ENCODE assay signal across 32 cellular contexts in genomic region chr6:34025851-34026250, GRCh38.
A peak's percentile ranks its signal among the peaks of the same experiment; 100 is the strongest.
DNase-seq lines count a peak whose midpoint lies in the region; FAIRE-seq and TF ChIP-seq lines count a peak whose summit lies in the region.
"Had no signal": no experiment of that assay in that cellular context is flagged by ENCODE, and none has a peak within 500 bp of the region (broad histone marks: within the 10 kb centered on the region; RNA-seq: fewer than 3 reads in every experiment).

No MANE protein-coding gene starts in this region.

- H3K27ac ChIP-seq in osteoblast (ENCODE audit: low read depth, low read length) (no peak overlapping the region), hepatocyte (no peak overlapping the region), adrenal gland (no peak overlapping the region)
- H3K27ac ChIP-seq: ascending aorta, coronary artery, neutrophil, WERI-Rb-1 had no signal

- peaks cover 44% of the 10 kb centered on the region for H3K4me1 Mint-ChIP-seq in brain
- H3K4me1 Mint-ChIP-seq: activated CD4-positive, alpha-beta T cell treated with anti-CD3 and anti-CD28 coated beads, Interleukin-2, amount 10 ng/mL, durations not matched to agents 24 days and 14 days; activated naive CD8-positive, alpha-beta T cell treated with anti-CD3 and anti-CD28 coated beads for 36 hours; B cell; CD8-positive, alpha-beta memory T cell; immature natural killer cell; memory B cell had no signal

- H3K36me3 Mint-ChIP-seq in brain: no peaks in the 10 kb centered on the region
- H3K36me3 Mint-ChIP-seq: activated naive CD8-positive, alpha-beta T cell treated with anti-CD3 and anti-CD28 coated beads for 36 hours; CD8-positive, alpha-beta memory T cell; immature natural killer cell; memory B cell had no signal

- H3K79me2 ChIP-seq in osteoblast (ENCODE audit: insufficient read depth, low read length) (no peaks in the 10 kb centered on the region), hepatocyte (no peaks in the 10 kb centered on the region)

- TF ChIP-seq POLR2A in GM12892 (IDR thresholded peaks at IDR 0.05; ENCODE audit: low read depth, low read length): no peak
- TF ChIP-seq POLR2A in adrenal gland (IDR thresholded peaks at IDR 0.05): no peak

- peaks cover 0 to 2% (median 0%) of the 10 kb centered on the region in 5 experiments for H3K9me3 Mint-ChIP-seq in brain
- H3K9me3 Mint-ChIP-seq: activated CD4-positive, alpha-beta T cell treated with anti-CD3 and anti-CD28 coated beads, Interleukin-2, amount 10 ng/mL, durations not matched to agents 24 days and 14 days; activated naive CD8-positive, alpha-beta T cell treated with anti-CD3 and anti-CD28 coated beads for 36 hours; memory B cell had no signal

- no peak overlapping the region for H3K4me3 Mint-ChIP-seq in brain
- H3K4me3 Mint-ChIP-seq: activated CD4-positive, alpha-beta T cell treated with anti-CD3 and anti-CD28 coated beads, Interleukin-2, amount 10 ng/mL, durations not matched to agents 24 days and 14 days; activated naive CD8-positive, alpha-beta T cell treated with anti-CD3 and anti-CD28 coated beads for 36 hours; B cell; CD8-positive, alpha-beta memory T cell; immature natural killer cell; memory B cell had no signal

- H3K4me3 ChIP-seq in osteoblast (ENCODE audit: insufficient read depth, low read length) (no peak overlapping the region), hepatocyte (no peak overlapping the region), adrenal gland (no peak overlapping the region)
- H3K4me3 ChIP-seq: ascending aorta, coronary artery, stomach had no signal

- H3K36me3 ChIP-seq in osteoblast (ENCODE audit: insufficient read depth, low read length) (no peaks in the 10 kb centered on the region), hepatocyte (replicated peaks; ENCODE audit: insufficient read depth, low read depth) (no peaks in the 10 kb centered on the region), adrenal gland (replicated peaks in 1 of 2) (no peaks in the 10 kb centered on the region)
- H3K36me3 ChIP-seq: ascending aorta, neutrophil, stomach had no signal

- no peaks in the 10 kb centered on the region for H4K20me1 ChIP-seq in osteoblast (ENCODE audit: insufficient read depth, low read length)
- no peaks in the 10 kb centered on the region for H4K20me1 ChIP-seq in hepatocyte (ENCODE audit: insufficient read depth, poor library complexity, severe bottlenecking)

- no peak for FAIRE-seq in GM12892 (lab: Jason Lieb, UNC)
- FAIRE-seq: GM12891, H54, urothelium cell line had no signal

- H3K4me1 ChIP-seq in osteoblast (ENCODE audit: insufficient read depth, low read length) (no peaks in the 10 kb centered on the region), hepatocyte (ENCODE audit: insufficient read depth) (no peaks in the 10 kb centered on the region), adrenal gland (replicated peaks in 1 of 2) (no peaks in the 10 kb centered on the region)
- H3K4me1 ChIP-seq: ascending aorta had no signal

- intact Hi-C loops in adrenal gland (cut with DNase I): loop anchor here (5.0 kb wide), 1 partner anchor 254 kb away; no protein-coding TSS in a partner anchor

- DNase-seq in COR-L47 (lab: John Stamatoyannopoulos, UW) (peak; percentile 91), NCI-H1694 (lab: John Stamatoyannopoulos, UW) (peak; percentile 5), osteoblast (ENCODE audit: insufficient read length, low spot score, missing footprints) (peak; percentile 59), GM12892 (ENCODE audit: insufficient read length) (no peak), hepatocyte (ENCODE audit: low spot score) (no peak), adrenal gland (no peak)
- DNase-seq: activated CD4-positive, alpha-beta T cell treated with anti-CD3 and anti-CD28 coated beads, Interleukin-2, amount 10 ng/mL, durations not matched to agents 24 days and 14 days; activated gamma-delta T cell; activated naive CD8-positive, alpha-beta T cell treated with anti-CD3 and anti-CD28 coated beads for 36 hours; activated T-cell treated with anti-CD3 and anti-CD28 coated beads, Interleukin-2, amount 50 U/mL, for 1 hour; CD8-positive, alpha-beta memory T cell; DMS153; effector CD8-positive, alpha-beta T cell; immature natural killer cell; Karpas-422; MV-4-11; NCI-H2029; NCI-H345; NCI-H748 treated with DMSO at 0.1 percent for 48 hours; stimulated activated CD4-positive, alpha-beta T cell treated with anti-CD3 and anti-CD28 coated beads, Interleukin-4, amount 100 ng/mL, for 1 hour; stomach; T1000; WERI-Rb-1 had no signal

- H3K27me3 Mint-ChIP-seq in brain: peaks cover 13% of the 10 kb centered on the region
- H3K27me3 Mint-ChIP-seq: activated naive CD8-positive, alpha-beta T cell treated with anti-CD3 and anti-CD28 coated beads for 36 hours had no signal

- no peak overlapping the region for H3K4me2 ChIP-seq in osteoblast (ENCODE audit: insufficient read depth, low read length)
- no peak overlapping the region for H3K4me2 ChIP-seq in hepatocyte

- no peak for TF ChIP-seq CTCF in brain (conservative IDR thresholded peaks at IDR 0.05)
- no peak for TF ChIP-seq CTCF in osteoblast (IDR thresholded peaks at IDR 0.05; ENCODE audit: extremely low read depth, low read depth, low read length)
- no peak for TF ChIP-seq CTCF in hepatocyte (IDR thresholded peaks at IDR 0.05; ENCODE audit: poor library complexity)
- no peak for TF ChIP-seq CTCF in adrenal gland (IDR thresholded peaks at IDR 0.05)

- H3K9me3 ChIP-seq in osteoblast (ENCODE audit: low read depth, low read length): no peaks in the 10 kb centered on the region
- H3K9me3 ChIP-seq in hepatocyte (ENCODE audit: low read depth): no peaks in the 10 kb centered on the region
- H3K9me3 ChIP-seq in adrenal gland (replicated peaks in 1 of 3): no peaks in the 10 kb centered on the region
- H3K9me3 ChIP-seq: ascending aorta, neutrophil, stomach had no signal

- peaks cover 10% of the 10 kb centered on the region for H3K27me3 ChIP-seq in osteoblast (ENCODE audit: insufficient read depth, low read length)
- H3K27me3 ChIP-seq in hepatocyte: no peaks in the 10 kb centered on the region
- H3K27me3 ChIP-seq in adrenal gland: no peaks in the 10 kb centered on the region
- H3K27me3 ChIP-seq: ascending aorta, neutrophil had no signal

- H3K27ac Mint-ChIP-seq in brain: peak overlapping the region in 3 of 5 experiments; percentile 4 to 89 (median 73)
- H3K27ac Mint-ChIP-seq: activated CD4-positive, alpha-beta T cell treated with anti-CD3 and anti-CD28 coated beads, Interleukin-2, amount 10 ng/mL, durations not matched to agents 24 days and 14 days; activated naive CD8-positive, alpha-beta T cell treated with anti-CD3 and anti-CD28 coated beads for 36 hours; B cell; CD8-positive, alpha-beta memory T cell; immature natural killer cell; memory B cell had no signal

- H2AFZ ChIP-seq in osteoblast (ENCODE audit: low read length): no peak overlapping the region
- H2AFZ ChIP-seq in hepatocyte: no peak overlapping the region

- 45% methylated on average over 8 of the region's 8 CpGs for WGBS in hepatocyte (ENCODE audit: low lambda C conversion rate, missing lambda C conversion rate)
- 61 to 78% (median 70%) methylated on average over 3 to 8 of the region's 8 CpGs for WGBS in adrenal gland, 4 donors

- no peaks in the 10 kb centered on the region for H3K9me2 ChIP-seq in hepatocyte (replicated peaks; ENCODE audit: insufficient read depth)

Comparison
In these comparisons a context has a peak if more than half of its experiments do, and no peak if none do; other contexts are left out.
1. DNase-seq: peak in COR-L47 (single experiment), NCI-H1694 (single experiment) and osteoblast (single experiment); none in GM12892 (single experiment), hepatocyte (single experiment) and adrenal gland (0 of 7).